ENCODE assay signal across 8 cellular contexts in the genomic region with DNA sequence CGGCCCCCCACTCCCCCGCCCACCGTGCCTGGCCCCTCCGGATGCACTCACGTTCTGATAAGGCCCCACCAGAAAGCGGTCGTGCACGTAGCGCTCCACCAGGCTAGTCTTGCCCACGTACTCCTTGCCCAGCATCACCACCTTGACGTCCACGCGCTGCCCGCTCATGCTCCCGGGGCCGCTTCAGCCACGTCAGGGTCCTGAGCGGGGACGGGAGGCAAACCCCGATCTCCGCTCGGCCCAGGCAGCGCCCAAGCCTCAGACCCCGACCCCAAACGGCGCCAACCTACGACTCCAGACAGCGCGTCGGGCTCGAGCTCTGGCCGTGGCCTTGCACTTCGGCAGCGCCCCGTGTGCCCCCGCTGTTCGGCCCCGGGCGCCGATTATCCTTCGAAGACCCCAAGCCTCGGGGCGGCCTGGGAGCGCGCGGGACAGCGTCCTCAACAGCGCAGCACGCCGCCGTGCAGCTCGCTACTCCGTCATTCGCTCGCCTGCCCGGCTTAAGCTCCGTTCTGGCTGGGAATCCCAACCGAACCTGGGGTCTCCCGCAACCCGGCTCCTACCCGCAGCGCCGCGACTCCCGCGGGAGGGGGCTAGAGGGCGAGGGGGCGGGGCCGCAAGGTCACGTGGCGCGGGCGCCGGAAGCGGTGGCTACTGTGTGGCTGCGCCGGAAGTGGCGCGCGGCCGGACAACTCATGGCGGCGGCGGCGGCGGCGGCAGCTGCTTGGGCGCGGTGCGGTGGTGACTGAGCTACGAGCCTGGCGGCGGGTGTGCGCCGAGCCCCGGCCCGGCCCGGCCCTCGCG. TPM values are rescaled to one million over a fixed set of nuclear protein-coding genes. Genes with fewer than 3 reads are reported as not detected.
DNase-seq lines count a peak whose midpoint lies in the region; ATAC-seq and TF ChIP-seq lines count a peak whose summit lies in the region.

A gene with protein sequence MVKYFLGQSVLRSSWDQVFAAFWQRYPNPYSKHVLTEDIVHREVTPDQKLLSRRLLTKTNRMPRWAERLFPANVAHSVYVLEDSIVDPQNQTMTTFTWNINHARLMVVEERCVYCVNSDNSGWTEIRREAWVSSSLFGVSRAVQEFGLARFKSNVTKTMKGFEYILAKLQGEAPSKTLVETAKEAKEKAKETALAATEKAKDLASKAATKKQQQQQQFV (plus strand): TSS at position 679 of the 804 bp plus-strand sequence. CDS start 187 bp downstream, outside the sequence.
A gene (minus strand): TSS at position 599 of the 804 bp plus-strand sequence. CDS start 431 bp downstream, at position 168.

- POLR2A ChIA-PET in AG04449 (lab: Yijun Ruan, JAX) = interaction anchor here (0.5 to 1.1 kb wide), 2 partner anchors 151 to 156 kb away, joined by 3 read pairs; no protein-coding TSS in a partner anchor

- ATAC-seq in GM18861 (IDR thresholded peaks at IDR 0.05; ENCODE audit: unreplicated experiment) = peak; percentile 34
- peak; percentile 48 for ATAC-seq in HG03103 (IDR thresholded peaks at IDR 0.05; ENCODE audit: low read depth, unreplicated experiment)
- peak; percentile 62 for ATAC-seq in left colon

- no peak for DNase-seq in AG04449 (ENCODE audit: low read depth, low spot score)
- peak; percentile 65 for DNase-seq in NCI-H510A (lab: John Stamatoyannopoulos, UW)
- peak; percentile 80 to 85 for DNase-seq in activated CD4-positive, alpha-beta T cell treated with anti-CD3 and anti-CD28 coated beads for 4 hours
- DNase-seq in left colon = peak; percentile 84 to 95
- peak; percentile 89 for DNase-seq in stimulated activated CD4-positive, alpha-beta T cell treated with anti-CD3 and anti-CD28 coated beads, Interleukin-1b, Interleukin-23, amount 100 ng/mL, for 48 hours

- intact Hi-C loops in left colon (cut with DNase I, micrococcal nuclease) = no loop called here

- TF ChIP-seq CTCF in AG04449 (IDR thresholded peaks at IDR 0.05; ENCODE audit: insufficient read depth, low read length, missing control alignments) = peak; percentile 62

- H3K4me3 ChIP-seq in AG04449 (ENCODE audit: low read depth, low read length) = peak within 1 kb of the TSS; percentile 96

- H3K27ac ChIP-seq in cingulate gyrus (ENCODE audit: low read depth, low read length) = peak within 1 kb of the TSS; percentile 78

- CTCF ChIA-PET in AG04449 (lab: Yijun Ruan, JAX) = interaction anchor here (1.2 to 9.6 kb wide), 3 partner anchors 9 to 189 kb away, joined by 3 to 112 read pairs (median 4); no protein-coding TSS in a partner anchor

RNA-seq across cellular contexts. Expression of the first gene that starts in this region (rescaled TPM):
- 100 to 1,000 TPM; 263 to 276 TPM for total RNA-seq in left colon

RNA-seq across cellular contexts. Expression of the second gene that starts in this region (rescaled TPM):
- 10 to 100 TPM; 30.4 to 34.5 TPM for total RNA-seq in left colon
